Comparison of ENCODE assay signal across 16 cellular contexts in genomic region chr6:44062105-44062770, GRCh38.
DNase-seq lines count a peak whose midpoint lies in the region; TF ChIP-seq lines count a peak whose summit lies in the region.
"Had no signal": no experiment of that assay in that cellular context is flagged by ENCODE, and none has a peak within 500 bp of the region (broad histone marks: within the 10 kb centered on the region; RNA-seq: fewer than 3 reads in every experiment).

No MANE protein-coding gene starts in this region.

- H3K4me2 ChIP-seq in Loucy (ENCODE audit: low read depth, low read length, poor library complexity, severe bottlenecking): no peak overlapping the region

- peak; percentile 80 for DNase-seq in MCF 10A (ENCODE audit: unreplicated experiment)
- peak; percentile 38 for DNase-seq in left ventricle myocardium inferior
- DNase-seq in suprapubic skin (ENCODE audit: low spot score in 2 of 2): no peak
- no peak for DNase-seq in T-helper 9 cell
- DNase-seq in hepatic stellate cell (ENCODE audit: low spot score): no peak
- DNase-seq in NCI-H1930 (lab: John Stamatoyannopoulos, UW): no peak
- DNase-seq: activated effector memory CD4-positive, alpha-beta T cell treated with Interleukin-2 at 50 U/mL for 16 hours; amygdala; colonic mucosa; DMS79; NCI-H1417; nucleus accumbens; SHP77 had no signal

- no peak overlapping the region for H3K4me3 Mint-ChIP-seq in MCF 10A (ENCODE audit: unreplicated experiment)
- H3K4me3 Mint-ChIP-seq: T-helper 2 cell treated with Interferon-gamma antibody and Interleukin-4, amounts not matched to agents 5 μg/mL and 100 μg/mL, for 36 hours had no signal

- TF ChIP-seq CTCF in Loucy (conservative IDR thresholded peaks at IDR 0.05; ENCODE audit: low read length) (no peak), MCF 10A (IDR thresholded peaks at IDR 0.05; ENCODE audit: unreplicated experiment) (no peak), left ventricle myocardium inferior (IDR thresholded peaks at IDR 0.05; ENCODE audit: borderline replicate concordance) (no peak), suprapubic skin (IDR thresholded peaks at IDR 0.05) (no peak)

- no peaks in the 10 kb centered on the region for H3K27me3 Mint-ChIP-seq in MCF 10A (ENCODE audit: insufficient read depth, unreplicated experiment)

- H3K9me3 Mint-ChIP-seq in MCF 10A (ENCODE audit: unreplicated experiment): no peaks in the 10 kb centered on the region

- no peak overlapping the region for H2AFZ ChIP-seq in Loucy (ENCODE audit: low read length)

- TF ChIP-seq POLR2A in suprapubic skin (IDR thresholded peaks at IDR 0.05): no peak

- H3K4me1 ChIP-seq in Loucy (ENCODE audit: insufficient read depth, low read length, poor library complexity, severe bottlenecking) (peaks cover 32% of the 10 kb centered on the region), left ventricle myocardium inferior (peaks cover 86% of the 10 kb centered on the region), suprapubic skin (peaks cover 77% of the 10 kb centered on the region)
- H3K4me1 ChIP-seq: colonic mucosa had no signal

- WGBS in suprapubic skin: 36% methylated on average over 3 of the region's 3 CpGs

- intact Hi-C loops in MCF 10A (cut with micrococcal nuclease) (no loop called here), left ventricle myocardium inferior (cut with micrococcal nuclease) (no loop called here)

- no peaks in the 10 kb centered on the region for H3K27me3 ChIP-seq in Loucy (ENCODE audit: insufficient read depth, low read length, poor library complexity, severe bottlenecking)
- no peaks in the 10 kb centered on the region for H3K27me3 ChIP-seq in left ventricle myocardium inferior (ENCODE audit: low read depth)
- H3K27me3 ChIP-seq in suprapubic skin: no peaks in the 10 kb centered on the region
- H3K27me3 ChIP-seq: colonic mucosa, tibial nerve had no signal

- no peaks in the 10 kb centered on the region for H3K9me2 ChIP-seq in Loucy (replicated peaks; ENCODE audit: low read depth, low read length)

- peak overlapping the region; percentile 89 for H3K27ac ChIP-seq in left ventricle myocardium inferior (replicated peaks)
- H3K27ac ChIP-seq in suprapubic skin: peak overlapping the region; percentile 50
- H3K27ac ChIP-seq: colonic mucosa had no signal

- TF ChIP-seq EP300 in suprapubic skin (IDR thresholded peaks at IDR 0.05): no peak

- POLR2A ChIA-PET in MCF 10A (lab: Yijun Ruan, JAX): interaction anchor here (0.5 to 2.3 kb wide), 9 partner anchors 9 to 432 kb away, joined by 3 to 15 read pairs (median 4); partner anchors contain the start of gene VEGFA

- peak overlapping the region; percentile 35 for H3K9ac ChIP-seq in Loucy (ENCODE audit: low read depth, low read length, poor library complexity, severe bottlenecking)

- CTCF ChIA-PET in MCF 10A (lab: Yijun Ruan, JAX): interaction anchor here (0.6 to 5.3 kb wide), 11 partner anchors 9 to 347 kb away, joined by 3 to 32 read pairs (median 4); partner anchors contain the start of gene VEGFA

- H3F3A ChIP-seq in Loucy (ENCODE audit: low read depth): no peaks in the 10 kb centered on the region

- no peaks in the 10 kb centered on the region for H3K79me2 ChIP-seq in Loucy (ENCODE audit: insufficient read depth, low read length)

- H4K20me1 ChIP-seq in Loucy (ENCODE audit: insufficient read depth, low read length, poor library complexity, severe bottlenecking): no peaks in the 10 kb centered on the region

- H3K36me3 Mint-ChIP-seq in MCF 10A (ENCODE audit: insufficient read depth, unreplicated experiment): no peaks in the 10 kb centered on the region

- no peaks in the 10 kb centered on the region for H3K9me3 ChIP-seq in Loucy (ENCODE audit: insufficient read depth, low read depth, low read length)
- H3K9me3 ChIP-seq in left ventricle myocardium inferior (replicated peaks): no peaks in the 10 kb centered on the region
- H3K9me3 ChIP-seq in suprapubic skin: no peaks in the 10 kb centered on the region
- H3K9me3 ChIP-seq: colonic mucosa had no signal

- peak overlapping the region; percentile 84 for H3K27ac Mint-ChIP-seq in MCF 10A (ENCODE audit: low read depth, unreplicated experiment)
- H3K27ac Mint-ChIP-seq: T-helper 2 cell treated with Interferon-gamma antibody and Interleukin-4, amounts not matched to agents 5 μg/mL and 100 μg/mL, for 36 hours had no signal

- H3K4me1 Mint-ChIP-seq in MCF 10A (ENCODE audit: insufficient read depth, unreplicated experiment): peaks cover 63% of the 10 kb centered on the region

- no TSS peak for BruUV-seq in MCF 10A (replicated peaks; lab: Mats Ljungman, UMichigan)

- no peaks in the 10 kb centered on the region for H3K36me3 ChIP-seq in Loucy (ENCODE audit: insufficient read depth, low read length)
- no peaks in the 10 kb centered on the region for H3K36me3 ChIP-seq in left ventricle myocardium inferior
- no peaks in the 10 kb centered on the region for H3K36me3 ChIP-seq in suprapubic skin
- H3K36me3 ChIP-seq: colonic mucosa, tibial nerve had no signal

- H3K4me3 ChIP-seq in Loucy (ENCODE audit: low read length, poor library complexity, severe bottlenecking) (no peak overlapping the region), left ventricle myocardium inferior (no peak overlapping the region), suprapubic skin (no peak overlapping the region)
- H3K4me3 ChIP-seq: colonic mucosa, tibial nerve had no signal

Comparison
In these comparisons a context has a peak if more than half of its experiments do, and no peak if none do; other contexts are left out.
1. DNase-seq: peak in MCF 10A (single experiment) and left ventricle myocardium inferior (single experiment); none in suprapubic skin (0 of 2), T-helper 9 cell (single experiment), hepatic stellate cell (single experiment) and NCI-H1930 (0 of 2).